10 cellular contexts compared by ENCODE assay signal in the genomic region with DNA sequence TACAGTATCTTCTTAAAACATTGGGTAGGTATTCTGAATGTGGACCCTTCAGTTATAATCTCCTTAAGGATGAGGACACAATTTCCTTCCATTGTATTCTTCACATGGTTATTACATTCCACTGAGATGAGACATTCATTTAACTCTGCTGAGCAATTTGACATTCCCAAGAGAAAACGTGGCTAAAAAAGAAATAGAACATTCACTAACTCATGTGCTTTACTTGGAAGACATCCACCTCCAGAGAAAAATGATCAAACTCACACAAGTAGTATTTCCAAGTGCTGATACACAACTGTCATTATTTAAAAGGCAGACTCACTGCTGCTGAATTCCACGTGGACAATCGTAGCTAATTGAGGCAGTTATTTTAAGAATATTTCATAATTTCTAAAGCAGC.
A peak's percentile ranks its signal among the peaks of the same experiment; 100 is the strongest.
DNase-seq lines count a peak whose midpoint lies in the region; ATAC-seq and TF ChIP-seq lines count a peak whose summit lies in the region.
"Had no signal": no experiment of that assay in that cellular context is flagged by ENCODE, and none has a peak within 500 bp of the region (broad histone marks: within the 10 kb centered on the region; RNA-seq: fewer than 3 reads in every experiment).

No MANE protein-coding gene starts in this region.

- no peaks in the 10 kb centered on the region for H3K9me3 ChIP-seq in PC-3 (ENCODE audit: low read length)

- H3K9ac ChIP-seq in PC-3 (ENCODE audit: low read length) = peak overlapping the region; percentile 88

- no peaks in the 10 kb centered on the region for H3K9me2 ChIP-seq in PC-3 (replicated peaks; ENCODE audit: low read length)

- BruUV-seq in PC-3 (replicated peaks; lab: Mats Ljungman, UMichigan) = no TSS peak

- no peaks in the 10 kb centered on the region for H3K36me3 ChIP-seq in PC-3 (ENCODE audit: low read depth, low read length)

- H3K27me3 ChIP-seq in PC-3 (ENCODE audit: low read length) = no peaks in the 10 kb centered on the region

- POLR2A ChIA-PET in PC-3 (lab: Charles Lee; ENCODE audit: unreplicated experiment) = interaction anchor here (0.7 kb wide), 1 partner anchor 26 kb away, joined by 3 read pairs; no protein-coding TSS in a partner anchor

- intact Hi-C loops in PC-3 (cut with micrococcal nuclease) = loop anchor here (2.0 to 5.0 kb wide), 4 partner anchors 36 to 606 kb away; no protein-coding TSS in a partner anchor

- H3K27ac ChIP-seq in PC-3 (ENCODE audit: low read length) = peak overlapping the region; percentile 98

- H3K4me3 ChIP-seq in AG10803 (ENCODE audit: low read length) = no peak overlapping the region
- no peak overlapping the region for H3K4me3 ChIP-seq in PC-3 (ENCODE audit: low read length)

- CTCF ChIA-PET in PC-3 (lab: Charles Lee) = no interaction called here

- peaks cover 7% of the 10 kb centered on the region for H3F3A ChIP-seq in PC-3 (ENCODE audit: low read length, unreplicated experiment)

- peak overlapping the region; percentile 70 for H3K4me2 ChIP-seq in PC-3 (ENCODE audit: low read length)

- ATAC-seq in PC-3 (peak; percentile 37), esophagus mucosa (peak; percentile 56), HG02870 (IDR thresholded peaks at IDR 0.05; ENCODE audit: unreplicated experiment) (no peak), HG03432 (IDR thresholded peaks at IDR 0.05; ENCODE audit: unreplicated experiment) (no peak)

- DNase-seq in AG10803 (ENCODE audit: low read depth) (peak; percentile 96), PC-3 (peak; percentile 88), myocyte (ENCODE audit: low read depth) (peak; percentile 92), NCI-H2196 (lab: John Stamatoyannopoulos, UW; ENCODE audit: unreplicated experiment) (no peak), NCI-H510A treated with DMSO at 0.1 percent for 48 hours (lab: John Stamatoyannopoulos, UW) (no peak)
- DNase-seq: endodermal cell, MV-4-11 had no signal

- H4K20me1 ChIP-seq in PC-3 (ENCODE audit: low read length) = no peaks in the 10 kb centered on the region

- H3K4me1 ChIP-seq in PC-3 (ENCODE audit: insufficient read depth, low read length) = peaks cover 66% of the 10 kb centered on the region

- TF ChIP-seq CTCF in AG10803 (conservative IDR thresholded peaks at IDR 0.05; ENCODE audit: low read length) (no peak), PC-3 (conservative IDR thresholded peaks at IDR 0.05; ENCODE audit: low read depth, low read length) (no peak)

- no peak overlapping the region for H2AFZ ChIP-seq in PC-3 (ENCODE audit: low read length)

- H3K79me2 ChIP-seq in PC-3 (ENCODE audit: low read length) = no peaks in the 10 kb centered on the region

Comparison
In these comparisons a context has a peak if more than half of its experiments do, and no peak if none do; other contexts are left out.
1. DNase-seq: peak in AG10803 (single experiment), PC-3 (single experiment) and myocyte (single experiment); none in NCI-H2196 (single experiment) and NCI-H510A treated with DMSO at 0.1 percent for 48 hours (single experiment).
2. ATAC-seq: peak in PC-3 (single experiment) and esophagus mucosa (single experiment); none in HG02870 (single experiment) and HG03432 (single experiment).